Comparison of ENCODE assay signal across 7 cellular contexts in the genomic region with DNA sequence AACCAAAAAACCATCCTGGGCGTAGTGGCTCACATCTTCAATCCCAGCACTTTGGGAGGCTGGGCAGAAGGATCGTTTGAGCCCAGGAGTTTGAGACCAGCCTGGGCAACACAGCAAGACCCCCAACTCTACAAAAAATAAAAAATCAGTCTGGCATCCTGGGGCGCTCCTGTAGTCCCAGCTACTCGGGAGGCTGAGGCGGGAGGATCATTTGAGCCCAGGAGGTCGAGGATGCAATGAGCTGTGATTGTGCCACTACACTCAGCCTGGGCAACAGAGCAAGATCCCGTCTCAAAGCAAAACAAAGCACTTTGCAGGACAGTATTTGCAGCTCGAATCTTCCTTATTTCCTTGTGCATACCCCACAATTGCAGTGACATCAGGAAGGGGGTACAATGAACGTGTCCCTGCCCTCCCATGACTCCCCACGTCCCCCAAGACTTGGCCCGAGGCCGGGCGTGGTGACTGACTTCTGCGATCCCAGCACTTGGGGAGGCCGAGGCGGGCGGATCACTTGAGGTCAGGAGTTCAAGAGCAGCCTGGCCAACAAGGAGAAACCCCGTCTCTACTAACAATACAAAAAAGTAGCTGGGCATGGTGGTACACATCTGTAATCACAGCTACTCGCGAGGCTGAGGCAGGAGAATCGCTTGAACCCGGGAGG. TPM values are rescaled to one million over a fixed set of nuclear protein-coding genes. Genes with fewer than 3 reads are reported as not detected.
DNase-seq lines count a peak whose midpoint lies in the region; ATAC-seq and TF ChIP-seq lines count a peak whose summit lies in the region.

No MANE protein-coding gene starts in this region.

- no peaks in the 10 kb centered on the region for H3K9me3 ChIP-seq in iPS-18c (ENCODE audit: control insufficient read depth, insufficient read depth, low read length)

- DNase-seq in HFFc6, result no peak
- no peak for DNase-seq in stimulated activated naive B cell treated with anti-CD40 and anti-IgM and Interleukin-4, amounts not matched to agents 10 μg/mL and 1 μg/mL and 100 μg/mL, for 72 hours
- no peak for DNase-seq in NCI-H187 treated with DMSO at 0.1 percent for 48 hours (lab: John Stamatoyannopoulos, UW)
- no peak for DNase-seq in SKM-1 (lab: John Stamatoyannopoulos, UW; ENCODE audit: unreplicated experiment)

- TF ChIP-seq CTCF in HFFc6 (IDR thresholded peaks at IDR 0.05), result no peak

- no peak for ATAC-seq in activated T-helper 17 cell treated with anti-CD3 and anti-CD28 coated beads, Interleukin-2, amount 50 U/mL, for 72 hours (replicated peaks)
- no peak for ATAC-seq in stimulated activated naive B cell treated with anti-CD40 and anti-IgM and Interleukin-4, amounts not matched to agents 10 μg/mL and 1 μg/mL and 100 μg/mL, for 72 hours (replicated peaks)
- no peak for ATAC-seq in HG02870 (IDR thresholded peaks at IDR 0.05; ENCODE audit: unreplicated experiment)

- H3K4me3 Mint-ChIP-seq in HFFc6, result peak overlapping the region; percentile 95
- peak overlapping the region; percentile 94 for H3K4me3 Mint-ChIP-seq in activated T-helper 17 cell treated with anti-CD3 and anti-CD28 coated beads, Interleukin-2, amount 50 U/mL, for 72 hours
- peak overlapping the region; percentile 98 for H3K4me3 Mint-ChIP-seq in stimulated activated naive B cell treated with anti-CD40 and anti-IgM and Interleukin-4, amounts not matched to agents 10 μg/mL and 1 μg/mL and 100 μg/mL, for 72 hours

- no peak overlapping the region for H3K27ac Mint-ChIP-seq in HFFc6
- H3K27ac Mint-ChIP-seq in activated T-helper 17 cell treated with anti-CD3 and anti-CD28 coated beads, Interleukin-2, amount 50 U/mL, for 72 hours, result peak overlapping the region; percentile 91
- peak overlapping the region; percentile 9 for H3K27ac Mint-ChIP-seq in stimulated activated naive B cell treated with anti-CD40 and anti-IgM and Interleukin-4, amounts not matched to agents 10 μg/mL and 1 μg/mL and 100 μg/mL, for 72 hours

- H3K9me3 Mint-ChIP-seq in HFFc6, result no peaks in the 10 kb centered on the region
- H3K9me3 Mint-ChIP-seq in activated T-helper 17 cell treated with anti-CD3 and anti-CD28 coated beads, Interleukin-2, amount 50 U/mL, for 72 hours, result no peaks in the 10 kb centered on the region
- H3K9me3 Mint-ChIP-seq in stimulated activated naive B cell treated with anti-CD40 and anti-IgM and Interleukin-4, amounts not matched to agents 10 μg/mL and 1 μg/mL and 100 μg/mL, for 72 hours, result no peaks in the 10 kb centered on the region

- H3K4me1 Mint-ChIP-seq in HFFc6 (ENCODE audit: low read depth), result peaks cover 24% of the 10 kb centered on the region
- peaks cover 17% of the 10 kb centered on the region for H3K4me1 Mint-ChIP-seq in activated T-helper 17 cell treated with anti-CD3 and anti-CD28 coated beads, Interleukin-2, amount 50 U/mL, for 72 hours
- H3K4me1 Mint-ChIP-seq in stimulated activated naive B cell treated with anti-CD40 and anti-IgM and Interleukin-4, amounts not matched to agents 10 μg/mL and 1 μg/mL and 100 μg/mL, for 72 hours, result peaks cover 40 to 76% of the 10 kb centered on the region in 2 donors

- H3K27me3 Mint-ChIP-seq in HFFc6 (ENCODE audit: insufficient read depth), result no peaks in the 10 kb centered on the region
- no peaks in the 10 kb centered on the region for H3K27me3 Mint-ChIP-seq in activated T-helper 17 cell treated with anti-CD3 and anti-CD28 coated beads, Interleukin-2, amount 50 U/mL, for 72 hours
- no peaks in the 10 kb centered on the region for H3K27me3 Mint-ChIP-seq in stimulated activated naive B cell treated with anti-CD40 and anti-IgM and Interleukin-4, amounts not matched to agents 10 μg/mL and 1 μg/mL and 100 μg/mL, for 72 hours

- peak overlapping the region; percentile 98 for H3K4me3 ChIP-seq in iPS-18c (ENCODE audit: insufficient read depth, low read depth, low read length)

- H3K36me3 Mint-ChIP-seq in HFFc6 (ENCODE audit: low read depth), result peaks cover 8% of the 10 kb centered on the region
- H3K36me3 Mint-ChIP-seq in activated T-helper 17 cell treated with anti-CD3 and anti-CD28 coated beads, Interleukin-2, amount 50 U/mL, for 72 hours (ENCODE audit: low read depth), result peaks cover 29% of the 10 kb centered on the region
- peaks cover 20 to 26% of the 10 kb centered on the region in 2 donors for H3K36me3 Mint-ChIP-seq in stimulated activated naive B cell treated with anti-CD40 and anti-IgM and Interleukin-4, amounts not matched to agents 10 μg/mL and 1 μg/mL and 100 μg/mL, for 72 hours

RNA-seq across cellular contexts. Expression of gene NDUFB7, which starts 0.9 kb away (rescaled TPM):
- total RNA-seq in HFFc6 (2021; fragmentation: NEBNext Ultra II Directional; extraction: Animal tissue kit (Norgen Biotek cat#: 25700)), result 100 to 1,000 TPM; 167 to 227 (median 199) TPM
- 100 to 1,000 TPM in 1 of 2 donors, 10 to 100 TPM in 1; 79.7 to 132 TPM for total RNA-seq in activated T-helper 17 cell treated with anti-CD3 and anti-CD28 coated beads, Interleukin-2, amount 50 U/mL, for 72 hours

RNA-seq across cellular contexts. Expression of gene CLEC17A, which starts 11.9 kb away (rescaled TPM):
- not detected for total RNA-seq in HFFc6 (2021; fragmentation: NEBNext Ultra II Directional; extraction: Animal tissue kit (Norgen Biotek cat#: 25700))
- total RNA-seq in activated T-helper 17 cell treated with anti-CD3 and anti-CD28 coated beads, Interleukin-2, amount 50 U/mL, for 72 hours, result 1 to 10 TPM in 1 of 2 donors, under 1 TPM in 1; 0.78 to 2.0 TPM

RNA-seq across cellular contexts. Expression of gene TECR, which starts 41.6 kb away (rescaled TPM):
- 100 to 1,000 TPM; 101 to 132 (median 118) TPM for total RNA-seq in HFFc6 (2021; fragmentation: NEBNext Ultra II Directional; extraction: Animal tissue kit (Norgen Biotek cat#: 25700))
- total RNA-seq in activated T-helper 17 cell treated with anti-CD3 and anti-CD28 coated beads, Interleukin-2, amount 50 U/mL, for 72 hours, result 100 to 1,000 TPM; 100 to 139 TPM

RNA-seq across cellular contexts. Expression of gene DNAJB1, which starts 52.8 kb away (rescaled TPM):
- 100 to 1,000 TPM in 3 of 6 experiments, 10 to 100 TPM in 3; 99.2 to 138 (median 103) TPM for total RNA-seq in HFFc6 (2021; fragmentation: NEBNext Ultra II Directional; extraction: Animal tissue kit (Norgen Biotek cat#: 25700))
- total RNA-seq in activated T-helper 17 cell treated with anti-CD3 and anti-CD28 coated beads, Interleukin-2, amount 50 U/mL, for 72 hours, result 100 to 1,000 TPM in 1 of 2 donors, 10 to 100 TPM in 1; 79.4 to 140 TPM
